19 cellular contexts compared by ENCODE assay signal in genomic region chr10:20289055-20289454, GRCh38.
DNase-seq lines count a peak whose midpoint lies in the region; ATAC-seq and TF ChIP-seq lines count a peak whose summit lies in the region.
"Had no signal": no experiment of that assay in that cellular context is flagged by ENCODE, and none has a peak within 500 bp of the region (broad histone marks: within the 10 kb centered on the region; RNA-seq: fewer than 3 reads in every experiment).

No MANE protein-coding gene starts in this region.

- H3K27me3 ChIP-seq in mesendoderm (ENCODE audit: insufficient read depth, low read length, poor library complexity) (no peaks in the 10 kb centered on the region), thyroid gland (no peaks in the 10 kb centered on the region), gastrocnemius medialis (no peaks in the 10 kb centered on the region)
- H3K27me3 ChIP-seq: BLaER1 had no signal

- peak overlapping the region; percentile 16 for H3K4ac ChIP-seq in mesendoderm (ENCODE audit: low read depth, low read length)

- no peaks in the 10 kb centered on the region for H3K79me1 ChIP-seq in mesendoderm (ENCODE audit: low read length)

- H3K4me3 ChIP-seq in mesendoderm (ENCODE audit: low read length): no peak overlapping the region
- no peak overlapping the region for H3K4me3 ChIP-seq in thyroid gland (replicated peaks in 1 of 3)
- H3K4me3 ChIP-seq in gastrocnemius medialis: no peak overlapping the region
- H3K4me3 ChIP-seq: BLaER1, GM23248 had no signal

- TF ChIP-seq POLR2A in thyroid gland (IDR thresholded peaks at IDR 0.05): no peak
- TF ChIP-seq POLR2A in gastrocnemius medialis (IDR thresholded peaks at IDR 0.05): no peak

- in situ Hi-C loops in gastrocnemius medialis (cut with MboI; ENCODE audit: low sequenced_read_pairs in 4 of 4): no loop called here

- no peak overlapping the region for H3K56ac ChIP-seq in mesendoderm (ENCODE audit: low read length)

- H3K79me2 ChIP-seq in mesendoderm (ENCODE audit: control insufficient read depth, insufficient read depth, low read length): no peaks in the 10 kb centered on the region

- no peak overlapping the region for H2BK5ac ChIP-seq in mesendoderm (ENCODE audit: low read length)

- intact Hi-C loops in thyroid gland (cut with DNase I): no loop called here
- intact Hi-C loops in gastrocnemius medialis (cut with DNase I; ENCODE audit: low total_unique reads): no loop called here

- no peak overlapping the region for H2BK15ac ChIP-seq in mesendoderm (replicated peaks; ENCODE audit: low read depth)

- no peak overlapping the region for H4K5ac ChIP-seq in mesendoderm (ENCODE audit: low read length)

- H3K18ac ChIP-seq in mesendoderm (ENCODE audit: low read length): no peak overlapping the region

- H3K4me2 ChIP-seq in mesendoderm (ENCODE audit: low read length): no peak overlapping the region
- H3K4me2 ChIP-seq: BLaER1 had no signal

- no peak overlapping the region for H2BK120ac ChIP-seq in mesendoderm (ENCODE audit: low read depth, low read length)

- no peak overlapping the region for H3K27ac ChIP-seq in mesendoderm (ENCODE audit: low read depth, low read length)
- H3K27ac ChIP-seq in thyroid gland: no peak overlapping the region
- no peak overlapping the region for H3K27ac ChIP-seq in gastrocnemius medialis
- H3K27ac ChIP-seq: 22Rv1, BLaER1, C4-2B, GM23248 had no signal

- no peak for ATAC-seq in gastrocnemius medialis
- ATAC-seq: CD8-positive, alpha-beta T cell; HCT116 had no signal

- TF ChIP-seq CTCF in thyroid gland (IDR thresholded peaks at IDR 0.05): no peak
- TF ChIP-seq CTCF in gastrocnemius medialis (IDR thresholded peaks at IDR 0.05 in 4 of 5, conservative IDR thresholded peaks at IDR 0.05 in 1 of 5): no peak

- no peak overlapping the region for H3K23ac ChIP-seq in mesendoderm (ENCODE audit: low read length)

- WGBS in mesendoderm (ENCODE audit: extremely low coverage, insufficient coverage, low lambda C conversion rate): no CpG with 5 or more reads among the region's 3 CpGs
- WGBS in thyroid gland, 2 donors: 55 to 68% methylated on average over 3 of the region's 3 CpGs

- no peak overlapping the region for H4K8ac ChIP-seq in mesendoderm (ENCODE audit: low read depth, low read length)

- no peaks in the 10 kb centered on the region for H3K9me3 ChIP-seq in thyroid gland
- H3K9me3 ChIP-seq in gastrocnemius medialis: no peaks in the 10 kb centered on the region
- H3K9me3 ChIP-seq: BLaER1, Caco-2 had no signal

- DNase-seq in NCI-H82 (lab: John Stamatoyannopoulos, UW) (peak; percentile 1), NCI-H82 treated with DMSO at 0.1 percent for 48 hours (lab: John Stamatoyannopoulos, UW; ENCODE audit: unreplicated experiment) (no peak), mesendoderm (no peak), pons (ENCODE audit: low spot score) (peak; percentile 10), thyroid gland (no peak), NCI-H1092 treated with DMSO at 0.1 percent for 48 hours (lab: John Stamatoyannopoulos, UW) (no peak), gastrocnemius medialis (no peak)
- DNase-seq in activated CD4-positive, CD25-positive, alpha-beta regulatory T cell treated with anti-CD3 and anti-CD28 coated beads, Interleukin-2, amount 50 U/mL, for 72 hours: no peak
- DNase-seq: Caco-2; CD4-positive, CD25-positive, alpha-beta regulatory T cell; CD8-positive, alpha-beta T cell; DMS153; DND-41; GM23248; H9 had no signal

- H3K9ac ChIP-seq in mesendoderm (ENCODE audit: low read length): no peak overlapping the region
- H3K9ac ChIP-seq: BLaER1, GM23248 had no signal

- no peaks in the 10 kb centered on the region for H3K4me1 ChIP-seq in mesendoderm (ENCODE audit: control insufficient read depth, low read depth, low read length)
- H3K4me1 ChIP-seq in thyroid gland: no peaks in the 10 kb centered on the region
- no peaks in the 10 kb centered on the region for H3K4me1 ChIP-seq in gastrocnemius medialis
- H3K4me1 ChIP-seq: BLaER1, Caco-2 had no signal

- H2AK5ac ChIP-seq in mesendoderm (ENCODE audit: low read length): no peak overlapping the region

- no peaks in the 10 kb centered on the region for H3K36me3 ChIP-seq in mesendoderm (ENCODE audit: control insufficient read depth, insufficient read depth, low read length)
- no peaks in the 10 kb centered on the region for H3K36me3 ChIP-seq in thyroid gland
- no peaks in the 10 kb centered on the region for H3K36me3 ChIP-seq in gastrocnemius medialis
- H3K36me3 ChIP-seq: BLaER1 had no signal

Comparison
In these comparisons a context has a peak if more than half of its experiments do, and no peak if none do; other contexts are left out.
1. DNase-seq: peak in NCI-H82 (single experiment) and pons (single experiment); none in NCI-H82 treated with DMSO at 0.1 percent for 48 hours (single experiment), mesendoderm (single experiment), thyroid gland (0 of 2), NCI-H1092 treated with DMSO at 0.1 percent for 48 hours (single experiment), gastrocnemius medialis (0 of 2) and activated CD4-positive, CD25-positive, alpha-beta regulatory T cell treated with anti-CD3 and anti-CD28 coated beads, Interleukin-2, amount 50 U/mL, for 72 hours (single experiment).